In genomic region chr6:168914070-168914469, GRCh38 we compare ENCODE assay signal across 20 cellular contexts.
"Had no signal": no experiment of that assay in that cellular context is flagged by ENCODE, and none has a peak within 500 bp of the region (broad histone marks: within the 10 kb centered on the region; RNA-seq: fewer than 3 reads in every experiment).

No MANE protein-coding gene starts in this region.

- H3K27me3 ChIP-seq: colonic mucosa, esophagus muscularis mucosa, foreskin keratinocyte, gastroesophageal sphincter, heart left ventricle had no signal

- H3K4me1 Mint-ChIP-seq: mesothelial cell of epicardium, naive B cell had no signal

- H3K4me1 ChIP-seq: colonic mucosa, foreskin keratinocyte, left ventricle myocardium inferior, lower lobe of right lung had no signal

- H3K36me3 Mint-ChIP-seq: mesothelial cell of epicardium, naive B cell had no signal

- H3K9me3 ChIP-seq: colonic mucosa, esophagus muscularis mucosa, gastroesophageal sphincter, heart left ventricle, left ventricle myocardium inferior, lower lobe of right lung, mucosa of descending colon had no signal

- H3K4me3 ChIP-seq: colonic mucosa, esophagus muscularis mucosa, gastroesophageal sphincter, heart left ventricle, left ventricle myocardium inferior, lower lobe of right lung, mucosa of descending colon had no signal

- H3K27me3 Mint-ChIP-seq: dendritic cell treated with granulocyte-macrophage colony-stimulating factor and Interleukin-4, amounts not matched to agents 40 ng/mL and 50 ng/mL, for 4 days; naive B cell had no signal

- H3K27ac Mint-ChIP-seq: dendritic cell treated with granulocyte-macrophage colony-stimulating factor and Interleukin-4, amounts not matched to agents 40 ng/mL and 50 ng/mL, for 4 days; effector memory CD8-positive, alpha-beta T cell; mesothelial cell of epicardium had no signal

- H3K36me3 ChIP-seq: colonic mucosa, esophagus muscularis mucosa, gastroesophageal sphincter, heart left ventricle, left ventricle myocardium inferior, lower lobe of right lung had no signal

- DNase-seq: colonic mucosa; cortex of kidney; effector CD8-positive, alpha-beta T cell; effector memory CD8-positive, alpha-beta T cell; foreskin keratinocyte; heart left ventricle; hippocampal formation; kidney; kidney glomerular epithelial cell; left colon; left ventricle myocardium inferior; lower lobe of right lung; mesenchymal stem cell; naive B cell had no signal

- ATAC-seq: effector memory CD8-positive, alpha-beta T cell; foreskin keratinocyte; gastroesophageal sphincter; heart left ventricle; left colon; left lobe of liver; lower lobe of right lung; mucosa of descending colon had no signal

- H3K4me3 Mint-ChIP-seq: dendritic cell treated with granulocyte-macrophage colony-stimulating factor and Interleukin-4, amounts not matched to agents 40 ng/mL and 50 ng/mL, for 4 days; effector memory CD8-positive, alpha-beta T cell; mesothelial cell of epicardium had no signal

- H3K27ac ChIP-seq: colonic mucosa, esophagus muscularis mucosa, foreskin keratinocyte, gastroesophageal sphincter, heart left ventricle, left ventricle myocardium inferior, lower lobe of right lung had no signal
